ENCODE assay signal across 21 cellular contexts in the genomic region with DNA sequence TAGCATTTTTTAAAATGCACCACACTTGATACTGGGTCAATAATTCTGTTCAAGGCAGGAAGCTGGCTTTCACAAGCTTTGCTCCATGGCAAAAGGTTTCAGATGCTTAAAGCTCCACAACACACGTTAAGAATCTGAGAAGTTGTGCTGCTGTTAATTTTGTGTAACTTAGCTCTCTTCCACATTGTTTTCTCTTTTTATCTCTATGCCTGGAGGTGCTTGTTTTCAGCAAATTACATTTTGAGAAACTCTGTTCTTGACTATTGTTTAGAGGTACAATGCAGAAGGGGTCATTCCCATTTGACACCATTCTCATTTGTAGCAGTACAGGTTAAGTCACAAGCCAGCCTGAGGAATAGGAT.
DNase-seq lines count a peak whose midpoint lies in the region; ATAC-seq and TF ChIP-seq lines count a peak whose summit lies in the region.
"Had no signal": no experiment of that assay in that cellular context is flagged by ENCODE, and none has a peak within 500 bp of the region (broad histone marks: within the 10 kb centered on the region; RNA-seq: fewer than 3 reads in every experiment).

No MANE protein-coding gene starts in this region.

- H3F3A ChIP-seq in GM23248 (ENCODE audit: insufficient read depth) (peaks cover 26% of the 10 kb centered on the region), GM23338 (replicated peaks; ENCODE audit: low read depth) (no peaks in the 10 kb centered on the region)

- no peaks in the 10 kb centered on the region for H3K79me1 ChIP-seq in neuronal stem cell (ENCODE audit: low read depth, low read length)

- WGBS in GM23248 (ENCODE audit: low coverage in 1 of 2, low lambda C conversion rate in 2 of 2, missing lambda C conversion rate in 2 of 2), 2 experiments: 41 to 55% methylated on average over 1 of the region's 1 CpG
- WGBS in hepatocyte (ENCODE audit: low lambda C conversion rate, missing lambda C conversion rate): 44% methylated on average over 1 of the region's 1 CpG
- WGBS in neuronal stem cell (ENCODE audit: extremely low coverage in 2 of 2, insufficient read length in 2 of 2, insufficient replicate concordance in 1 of 2), 2 donors: no CpG with 5 or more reads among the region's 1 CpG

- H3K23ac ChIP-seq in neuronal stem cell (ENCODE audit: low read depth, low read length, poor library complexity): no peak overlapping the region

- H3K36me3 ChIP-seq in GM23248 (ENCODE audit: low read depth): no peaks in the 10 kb centered on the region
- no peaks in the 10 kb centered on the region for H3K36me3 ChIP-seq in hepatocyte (replicated peaks; ENCODE audit: insufficient read depth, low read depth)
- peaks cover 0 to 5% of the 10 kb centered on the region in 2 donors for H3K36me3 ChIP-seq in neuronal stem cell (replicated peaks in 1 of 2; ENCODE audit: control insufficient read depth in 2 of 2, insufficient read depth in 2 of 2, low read length in 2 of 2)
- H3K36me3 ChIP-seq in GM23338 (ENCODE audit: insufficient read depth): no peaks in the 10 kb centered on the region
- H3K36me3 ChIP-seq: adrenal gland had no signal

- no peak overlapping the region for H3K4ac ChIP-seq in neuronal stem cell (ENCODE audit: low read length)

- H2BK5ac ChIP-seq in neuronal stem cell (ENCODE audit: low read length): no peak overlapping the region

- H3K9me3 ChIP-seq in GM23248 (ENCODE audit: low read depth): no peaks in the 10 kb centered on the region
- H3K9me3 ChIP-seq in hepatocyte (ENCODE audit: low read depth): no peaks in the 10 kb centered on the region
- H3K9me3 ChIP-seq in neuronal stem cell (replicated peaks in 1 of 2; ENCODE audit: control insufficient read depth in 2 of 2, insufficient read depth in 1 of 2, low read depth in 1 of 2, low read length in 2 of 2): no peaks in the 10 kb centered on the region
- H3K9me3 ChIP-seq: adrenal gland had no signal

- no peak overlapping the region for H3K27ac Mint-ChIP-seq in GM23338
- H3K27ac Mint-ChIP-seq: T-helper 17 cell had no signal

- no peak overlapping the region for H4K91ac ChIP-seq in neuronal stem cell (ENCODE audit: low read depth, low read length, poor library complexity)

- H4K8ac ChIP-seq in neuronal stem cell (ENCODE audit: low read depth, low read length): no peak overlapping the region

- H3K4me1 ChIP-seq in GM23248 (ENCODE audit: insufficient read depth): peaks cover 26% of the 10 kb centered on the region
- peaks cover 10% of the 10 kb centered on the region for H3K4me1 ChIP-seq in hepatocyte (ENCODE audit: insufficient read depth)
- H3K4me1 ChIP-seq in neuronal stem cell (ENCODE audit: control insufficient read depth in 2 of 2, insufficient read depth in 1 of 2, low read depth in 1 of 2, low read length in 2 of 2): peaks cover 4 to 27% of the 10 kb centered on the region in 2 donors
- H3K4me1 ChIP-seq in GM23338 (ENCODE audit: insufficient read depth): peaks cover 10% of the 10 kb centered on the region

- H2BK15ac ChIP-seq in neuronal stem cell (ENCODE audit: low read length): no peak overlapping the region

- H3K9ac ChIP-seq in GM23248 (no peak overlapping the region), neuronal stem cell (ENCODE audit: low read depth, low read length, poor library complexity) (no peak overlapping the region)
- H3K9ac ChIP-seq: KMS-11, parathyroid adenoma had no signal

- H2BK120ac ChIP-seq in neuronal stem cell (ENCODE audit: low read depth, low read length): no peak overlapping the region

- H3K4me1 Mint-ChIP-seq in GM23338: peaks cover 22% of the 10 kb centered on the region

- peaks cover 10% of the 10 kb centered on the region for H3K27me3 Mint-ChIP-seq in GM23338 (ENCODE audit: insufficient read depth, low read depth, poor library complexity)
- H3K27me3 Mint-ChIP-seq: T-helper 17 cell had no signal

- H3K4me3 ChIP-seq in GM23248: no peak overlapping the region
- no peak overlapping the region for H3K4me3 ChIP-seq in hepatocyte
- no peak overlapping the region for H3K4me3 ChIP-seq in neuronal stem cell (ENCODE audit: low read length in 2 of 2)
- H3K4me3 ChIP-seq in GM23338: no peak overlapping the region
- H3K4me3 ChIP-seq: adrenal gland, lung had no signal

- no peak overlapping the region for H2AK5ac ChIP-seq in neuronal stem cell (ENCODE audit: low read depth, low read length)

- TF ChIP-seq CTCF in hepatocyte (IDR thresholded peaks at IDR 0.05; ENCODE audit: poor library complexity) (no peak), GM23338 (conservative IDR thresholded peaks at IDR 0.05; ENCODE audit: low read depth in 2 of 2) (no peak)

- H2AFZ ChIP-seq in GM23248 (no peak overlapping the region), hepatocyte (no peak overlapping the region), neuronal stem cell (ENCODE audit: low read length) (no peak overlapping the region), GM23338 (no peak overlapping the region)
- H2AFZ ChIP-seq: parathyroid adenoma had no signal

- H3K79me2 ChIP-seq in GM23248 (ENCODE audit: insufficient read depth) (peaks cover 96% of the 10 kb centered on the region), hepatocyte (peaks cover 86% of the 10 kb centered on the region), GM23338 (replicated peaks; ENCODE audit: insufficient read depth) (peaks cover 82% of the 10 kb centered on the region)

- H3K27me3 ChIP-seq in GM23248 (replicated peaks; ENCODE audit: insufficient read depth): no peaks in the 10 kb centered on the region
- no peaks in the 10 kb centered on the region for H3K27me3 ChIP-seq in hepatocyte
- no peaks in the 10 kb centered on the region for H3K27me3 ChIP-seq in neuronal stem cell (ENCODE audit: control insufficient read depth in 3 of 3, insufficient read depth in 3 of 3, low read depth in 1 of 3, low read length in 3 of 3)
- H3K27me3 ChIP-seq in GM23338 (ENCODE audit: insufficient read depth): no peaks in the 10 kb centered on the region
- H3K27me3 ChIP-seq: adrenal gland had no signal

- in situ Hi-C loops in GM23248 (cut with MboI): no loop called here

- no peak overlapping the region for H3K4me3 Mint-ChIP-seq in GM23338
- H3K4me3 Mint-ChIP-seq: activated T-cell treated with anti-CD3 and anti-CD28 coated beads, Interleukin-2, amount 50 U/mL, for 4 hours; CD14-positive monocyte; T-helper 17 cell had no signal

- no peak overlapping the region for H2BK12ac ChIP-seq in neuronal stem cell (ENCODE audit: low read length)

- peaks cover 13% of the 10 kb centered on the region; the same call in 1 of the 2 replicates for H4K20me1 ChIP-seq in GM23248 (ENCODE audit: insufficient read depth)
- peaks cover 18% of the 10 kb centered on the region for H4K20me1 ChIP-seq in hepatocyte (ENCODE audit: insufficient read depth, poor library complexity, severe bottlenecking)
- H4K20me1 ChIP-seq in GM23338 (replicated peaks; ENCODE audit: insufficient read depth): no peaks in the 10 kb centered on the region; the same call in 1 of the 2 replicates

- H3K9me3 Mint-ChIP-seq in GM23338: 0 out of 3 replicates have a peak, but pooled peaks cover 2% of the 10 kb centered on the region
- H3K9me3 Mint-ChIP-seq: activated T-cell treated with anti-CD3 and anti-CD28 coated beads, Interleukin-2, amount 50 U/mL, for 4 hours; CD14-positive monocyte had no signal

- H3K9me2 ChIP-seq in GM23248 (ENCODE audit: insufficient read depth) (no peaks in the 10 kb centered on the region), hepatocyte (replicated peaks; ENCODE audit: insufficient read depth) (no peaks in the 10 kb centered on the region), GM23338 (ENCODE audit: insufficient read depth) (no peaks in the 10 kb centered on the region)

- no peak overlapping the region for H3K18ac ChIP-seq in neuronal stem cell (ENCODE audit: low read length)

- H3K36me3 Mint-ChIP-seq in GM23338 (ENCODE audit: low read depth): peaks cover 14% of the 10 kb centered on the region

- H3K14ac ChIP-seq in neuronal stem cell (ENCODE audit: low read length): no peak overlapping the region

- ATAC-seq in GM23338: no peak
- ATAC-seq: activated T-cell treated with anti-CD3 and anti-CD28 coated beads, Interleukin-2, amount 50 U/mL, for 4 hours; sciatic nerve; stimulated activated naive CD8-positive, alpha-beta T cell treated with anti-CD3 and anti-CD28 coated beads, Interleukin-15, Interleukin-2, amounts not matched to agents 100 U/mL and 50 U/mL, for 24 hours had no signal

- 0 out of 2 replicates have a peak overlapping the region, but pooled peaks have one; percentile 14 for H3K27ac ChIP-seq in GM23248
- H3K27ac ChIP-seq in hepatocyte: peak overlapping the region; percentile 3
- peak overlapping the region; percentile 41 for H3K27ac ChIP-seq in neuronal stem cell (replicated peaks; ENCODE audit: low read length)
- H3K27ac ChIP-seq in GM23338 (ENCODE audit: low read depth): no peak overlapping the region
- H3K27ac ChIP-seq: adrenal gland, KMS-11, parathyroid adenoma, RWPE1 had no signal

- no peak overlapping the region for H3K4me2 ChIP-seq in GM23248 (ENCODE audit: unreplicated experiment)
- H3K4me2 ChIP-seq in hepatocyte: no peak overlapping the region
- H3K4me2 ChIP-seq in neuronal stem cell (ENCODE audit: insufficient read depth, low read length, poor library complexity, severe bottlenecking): no peak overlapping the region
- no peak overlapping the region for H3K4me2 ChIP-seq in GM23338
- H3K4me2 ChIP-seq: KMS-11 had no signal

- DNase-seq in GM23248 (no peak), NCI-H69 (lab: John Stamatoyannopoulos, UW) (peak; percentile 51), hepatocyte (ENCODE audit: low spot score) (no peak), neuronal stem cell (ENCODE audit: low spot score) (no peak), GM23338 (ENCODE audit: low spot score) (no peak), midbrain (lab: John Stamatoyannopoulos, UW) (no peak), NCI-H345 (lab: John Stamatoyannopoulos, UW) (no peak)
- no peak for DNase-seq in activated CD4-positive, alpha-beta T cell treated with anti-CD3 and anti-CD28 coated beads, Interleukin-2, amount 50 U/mL, for 48 hours
- DNase-seq: activated naive CD4-positive, alpha-beta T cell; activated T-cell treated with anti-CD3 and anti-CD28 coated beads, Interleukin-2, amount 50 U/mL, for 4 hours; adrenal gland; NCI-H526 treated with DMSO at 0.1 percent for 48 hours; stimulated activated CD4-positive, alpha-beta T cell treated with anti-CD3 and anti-CD28 coated beads, Interleukin-15, amount 100 ng/mL, for 24 hours; stimulated activated naive CD8-positive, alpha-beta T cell treated with anti-CD3 and anti-CD28 coated beads, Interleukin-15, Interleukin-2, amounts not matched to agents 100 U/mL and 50 U/mL, for 24 hours; T-helper 17 cell had no signal

TF ChIP-seq in GM23338, 12 proteins besides CTCF, POLR2A, EP300 and RAD21 (continues in another document):
- no peak for TF ChIP-seq STAT1 (IDR thresholded peaks at IDR 0.05; ENCODE audit: unreplicated experiment)
- no peak for TF ChIP-seq JUNB (IDR thresholded peaks at IDR 0.05; ENCODE audit: unreplicated experiment)
- no peak for TF ChIP-seq CREB1 (CRISPR knock-in tag; IDR thresholded peaks at IDR 0.05; ENCODE audit: low read depth)
- TF ChIP-seq EZH2phosphoT487 (IDR thresholded peaks at IDR 0.05; ENCODE audit: unreplicated experiment): no peak
- no peak for TF ChIP-seq EZH2 (IDR thresholded peaks at IDR 0.05; ENCODE audit: low read depth, unreplicated experiment)
